9 cellular contexts compared by ENCODE assay signal in the genomic region with DNA sequence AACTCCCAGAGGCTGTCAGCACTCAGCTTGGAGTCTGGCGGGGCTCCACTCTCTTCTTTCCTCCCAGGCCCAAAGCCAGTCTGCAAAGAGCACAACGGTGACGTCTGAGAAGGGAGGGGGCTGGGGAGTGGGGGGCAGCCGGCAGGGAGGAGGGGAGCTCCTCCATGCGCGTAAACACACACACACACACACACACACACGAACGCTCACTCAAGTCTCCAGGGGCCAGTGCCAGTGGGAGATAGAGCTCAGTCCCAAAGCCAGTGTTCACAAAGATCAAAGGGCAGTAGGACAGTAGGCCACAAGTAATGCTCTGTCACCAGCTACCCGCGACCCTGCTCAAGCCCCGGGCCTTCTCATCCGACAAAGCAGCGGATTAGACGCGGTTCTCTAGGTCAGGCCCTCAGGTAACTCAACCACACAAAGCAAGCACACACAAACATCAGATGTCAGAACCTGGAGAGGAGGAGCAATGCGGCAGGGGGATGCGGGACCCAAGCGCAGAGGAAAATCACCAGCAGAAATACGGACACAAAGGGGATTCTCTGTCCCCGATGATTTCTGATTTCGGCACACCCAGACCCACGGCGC. TPM values are rescaled to one million over a fixed set of nuclear protein-coding genes. Genes with fewer than 3 reads are reported as not detected.
A peak's percentile ranks its signal among the peaks of the same experiment; 100 is the strongest.
DNase-seq lines count a peak whose midpoint lies in the region; ATAC-seq and TF ChIP-seq lines count a peak whose summit lies in the region.
"Had no signal": no experiment of that assay in that cellular context is flagged by ENCODE, and none has a peak within 500 bp of the region (broad histone marks: within the 10 kb centered on the region; RNA-seq: fewer than 3 reads in every experiment).

No MANE protein-coding gene starts in this region.

- CTCF ChIA-PET in activated CD4-positive, alpha-beta memory T cell treated with anti-CD3 and anti-CD28 coated beads for 36 hours (lab: Charles Lee) = interaction anchor here (1.0 to 1.4 kb wide), 2 partner anchors 11 to 19 kb away, joined by 3 read pairs; no protein-coding TSS in a partner anchor

- POLR2A ChIA-PET in activated CD4-positive, alpha-beta memory T cell treated with anti-CD3 and anti-CD28 coated beads for 36 hours (lab: Charles Lee) = no interaction called here

- no peak for TF ChIP-seq CTCF in GM23338 (conservative IDR thresholded peaks at IDR 0.05; ENCODE audit: low read depth in 2 of 2)

- no peak overlapping the region for H3K27ac Mint-ChIP-seq in GM23338
- no peak overlapping the region for H3K27ac Mint-ChIP-seq in activated naive CD8-positive, alpha-beta T cell
- no peak overlapping the region for H3K27ac Mint-ChIP-seq in activated CD4-positive, alpha-beta memory T cell treated with anti-CD3 and anti-CD28 coated beads for 36 hours

- peak overlapping the region; percentile 84 for H3K4me3 Mint-ChIP-seq in GM23338
- peak overlapping the region; percentile 76 for H3K4me3 Mint-ChIP-seq in activated naive CD8-positive, alpha-beta T cell
- no peak overlapping the region for H3K4me3 Mint-ChIP-seq in activated CD4-positive, alpha-beta memory T cell treated with anti-CD3 and anti-CD28 coated beads for 36 hours

- H3K27ac ChIP-seq in GM23338 (ENCODE audit: low read depth) = no peak overlapping the region
- H3K27ac ChIP-seq: KMS-11 had no signal

- peak overlapping the region; percentile 78 for H3K4me3 ChIP-seq in GM23338

- no peaks in the 10 kb centered on the region; the same call in 2 of the 3 replicates for H3K9me3 Mint-ChIP-seq in GM23338
- H3K9me3 Mint-ChIP-seq in activated naive CD8-positive, alpha-beta T cell (ENCODE audit: low read depth) = no peaks in the 10 kb centered on the region
- H3K9me3 Mint-ChIP-seq in activated CD4-positive, alpha-beta memory T cell treated with anti-CD3 and anti-CD28 coated beads for 36 hours = no peaks in the 10 kb centered on the region

- peaks cover 27% of the 10 kb centered on the region for H3K4me1 ChIP-seq in GM23338 (ENCODE audit: insufficient read depth)

- H2AFZ ChIP-seq in GM23338 = peak overlapping the region; percentile 72; the same call in 1 of the 2 replicates

- no peaks in the 10 kb centered on the region; the same call in 1 of the 2 replicates for H4K20me1 ChIP-seq in GM23338 (replicated peaks; ENCODE audit: insufficient read depth)

- H3K4me2 ChIP-seq in GM23338 = peak overlapping the region; percentile 97
- H3K4me2 ChIP-seq: KMS-11 had no signal

- peaks cover 18% of the 10 kb centered on the region for H3K27me3 ChIP-seq in GM23338 (ENCODE audit: insufficient read depth)

- no peaks in the 10 kb centered on the region for H3K9me2 ChIP-seq in GM23338 (ENCODE audit: insufficient read depth)

- peak; percentile 56 for ATAC-seq in GM23338
- no peak for ATAC-seq in HG02970 (IDR thresholded peaks at IDR 0.05; ENCODE audit: low FRiP score, unreplicated experiment)
- no peak for ATAC-seq in GM18511 (IDR thresholded peaks at IDR 0.05; ENCODE audit: unreplicated experiment)

- no peaks in the 10 kb centered on the region for H3K36me3 ChIP-seq in GM23338 (ENCODE audit: insufficient read depth)

- no peaks in the 10 kb centered on the region for H3K36me3 Mint-ChIP-seq in GM23338 (ENCODE audit: low read depth)
- H3K36me3 Mint-ChIP-seq in activated naive CD8-positive, alpha-beta T cell = peaks cover 10% of the 10 kb centered on the region
- peaks cover 3% of the 10 kb centered on the region for H3K36me3 Mint-ChIP-seq in activated CD4-positive, alpha-beta memory T cell treated with anti-CD3 and anti-CD28 coated beads for 36 hours

- H3K4me1 Mint-ChIP-seq in GM23338 = peaks cover 27% of the 10 kb centered on the region
- peaks cover 17% of the 10 kb centered on the region for H3K4me1 Mint-ChIP-seq in activated naive CD8-positive, alpha-beta T cell (ENCODE audit: low read depth)
- peaks cover 15% of the 10 kb centered on the region for H3K4me1 Mint-ChIP-seq in activated CD4-positive, alpha-beta memory T cell treated with anti-CD3 and anti-CD28 coated beads for 36 hours (ENCODE audit: low read depth)

- 0 out of 2 replicates have a peak, but pooled peaks cover 3% of the 10 kb centered on the region for H3K79me2 ChIP-seq in GM23338 (replicated peaks; ENCODE audit: insufficient read depth)

- no peaks in the 10 kb centered on the region; the same call in 1 of the 2 replicates for H3F3A ChIP-seq in GM23338 (replicated peaks; ENCODE audit: low read depth)

- peaks cover 11% of the 10 kb centered on the region for H3K27me3 Mint-ChIP-seq in GM23338 (ENCODE audit: insufficient read depth, low read depth, poor library complexity)
- peaks cover 17% of the 10 kb centered on the region for H3K27me3 Mint-ChIP-seq in activated naive CD8-positive, alpha-beta T cell
- H3K27me3 Mint-ChIP-seq in activated CD4-positive, alpha-beta memory T cell treated with anti-CD3 and anti-CD28 coated beads for 36 hours = peaks cover 21% of the 10 kb centered on the region

- DNase-seq in GM23338 (ENCODE audit: low spot score) (peak; percentile 74), cardiac septum (ENCODE audit: low spot score) (peak; percentile 76), nucleus accumbens (lab: John Stamatoyannopoulos, UW) (peak in 53 of 56 donors; percentile 27 to 88 (median 75)), MV-4-11 (lab: John Stamatoyannopoulos, UW) (no peak)
- no peak for DNase-seq in activated CD4-positive, alpha-beta memory T cell treated with anti-CD3 and anti-CD28 coated beads for 36 hours

- intact Hi-C loops in cardiac septum (cut with DNase I) = loop anchor here (1.0 kb wide), 1 partner anchor 20 kb away; the partner anchor contains the start of gene TCAF1
- intact Hi-C loops in activated CD4-positive, alpha-beta memory T cell treated with anti-CD3 and anti-CD28 coated beads for 36 hours (cut with micrococcal nuclease) = no loop called here

TF ChIP-seq in GM23338, 12 proteins besides CTCF, POLR2A, EP300 and RAD21:
- TF ChIP-seq EZH2 (IDR thresholded peaks at IDR 0.05; ENCODE audit: low read depth, unreplicated experiment) (no peak), CREB1 (CRISPR knock-in tag; IDR thresholded peaks at IDR 0.05; ENCODE audit: low read depth) (peak; percentile 68; the same call in 1 of the 2 replicates)

RNA-seq across cellular contexts. Expression of gene TCAF1, which starts 19.9 kb away (rescaled TPM):
- total RNA-seq in GM23338 (2014; rRNA removed; shearing (Covaris generic)) = 27.2 and 31.3 TPM in 2 replicates
- polyA plus RNA-seq in GM23338 (2016; fragmentation: Nextera tagmentation; extraction: Ambion mirVana) = 13.5 and 15.5 TPM in 2 replicates
- total RNA-seq in cardiac septum = 46.3 TPM
- total RNA-seq in activated CD4-positive, alpha-beta memory T cell treated with anti-CD3 and anti-CD28 coated beads for 36 hours = 10 to 100 TPM; 25.8 to 26.1 TPM

RNA-seq across cellular contexts. Expression of gene OR2F2, which starts 52.9 kb away (rescaled TPM):
- total RNA-seq in GM23338 (2014; rRNA removed; shearing (Covaris generic)) = not detected in 2 replicates
- polyA plus RNA-seq in GM23338 (2016; fragmentation: Nextera tagmentation; extraction: Ambion mirVana) = not detected in 2 replicates
- not detected for total RNA-seq in cardiac septum
- not detected for total RNA-seq in activated CD4-positive, alpha-beta memory T cell treated with anti-CD3 and anti-CD28 coated beads for 36 hours

Comparison
In these comparisons a context has a peak if more than half of its experiments do, and no peak if none do; other contexts are left out.
1. DNase-seq: peak in GM23338 (single experiment), cardiac septum (single experiment) and nucleus accumbens (53 of 56); none in MV-4-11 (single experiment) and activated CD4-positive, alpha-beta memory T cell treated with anti-CD3 and anti-CD28 coated beads for 36 hours (single experiment).